Comparison of ENCODE assay signal across 11 cellular contexts in genomic region chr11:13288375-13289029, GRCh38. TPM values are rescaled to one million over a fixed set of nuclear protein-coding genes. Genes with fewer than 3 reads are reported as not detected.
DNase-seq lines count a peak whose midpoint lies in the region; ATAC-seq and TF ChIP-seq lines count a peak whose summit lies in the region.
"Had no signal": no experiment of that assay in that cellular context is flagged by ENCODE, and none has a peak within 500 bp of the region (broad histone marks: within the 10 kb centered on the region; RNA-seq: fewer than 3 reads in every experiment).

No MANE protein-coding gene starts in this region.

- peaks cover 0 to 24% (median 0%) of the 10 kb centered on the region in 9 donors for H3K4me1 ChIP-seq in heart right ventricle
- H3K4me1 ChIP-seq: BE2C had no signal

- no peaks in the 10 kb centered on the region for H3K9me3 Mint-ChIP-seq in activated naive CD4-positive, alpha-beta T cell treated with anti-CD3 and anti-CD28 coated beads, Interleukin-2, amount 50 U/mL, for 72 hours
- H3K9me3 Mint-ChIP-seq in effector memory CD8-positive, alpha-beta T cell: no peaks in the 10 kb centered on the region
- peaks cover 0 to 4% (median 0%) of the 10 kb centered on the region in 7 donors for H3K9me3 Mint-ChIP-seq in CD14-positive monocyte

- H3K4me3 Mint-ChIP-seq in effector memory CD8-positive, alpha-beta T cell: peak overlapping the region; percentile 33 to 50
- no peak overlapping the region for H3K4me3 Mint-ChIP-seq in CD14-positive monocyte

- H3K36me3 ChIP-seq in heart right ventricle: no peaks in the 10 kb centered on the region
- H3K36me3 ChIP-seq: BE2C had no signal

- no peak overlapping the region for H3K27ac ChIP-seq in heart right ventricle

- no peaks in the 10 kb centered on the region for H3K9me3 ChIP-seq in heart right ventricle
- H3K9me3 ChIP-seq: BE2C had no signal

- H3K4me1 Mint-ChIP-seq in effector memory CD8-positive, alpha-beta T cell (ENCODE audit: low read depth in 2 of 2): peaks cover 69 to 78% of the 10 kb centered on the region in 2 donors
- H3K4me1 Mint-ChIP-seq in CD14-positive monocyte: peaks cover 40% of the 10 kb centered on the region

- TF ChIP-seq CTCF in heart right ventricle (IDR thresholded peaks at IDR 0.05) (no peak), CD14-positive monocyte (IDR thresholded peaks at IDR 0.05) (no peak)

- DNase-seq in activated naive CD4-positive, alpha-beta T cell treated with anti-CD3 and anti-CD28 coated beads, Interleukin-2, amount 50 U/mL, for 72 hours (ENCODE audit: low spot score in 2 of 2): no peak
- DNase-seq in activated naive CD4-positive, alpha-beta T cell treated with anti-CD3 and anti-CD28 coated beads, Interleukin-2, amount 50 U/mL, for 16 hours: no peak
- DNase-seq in M059J (ENCODE audit: low read depth): peak; percentile 33
- no peak for DNase-seq in effector memory CD8-positive, alpha-beta T cell
- no peak for DNase-seq in G401 (ENCODE audit: low spot score)
- no peak for DNase-seq in heart right ventricle
- DNase-seq in SIG-M5 (lab: John Stamatoyannopoulos, UW): no peak
- no peak for DNase-seq in CD14-positive monocyte (ENCODE audit: low spot score)
- DNase-seq: BE2C, Kasumi-1, NCI-H748 treated with DMSO at 0.1 percent for 48 hours had no signal

- H3K27me3 ChIP-seq in heart right ventricle: no peaks in the 10 kb centered on the region
- H3K27me3 ChIP-seq: BE2C had no signal

- intact Hi-C loops in heart right ventricle (cut with DNase I): loop anchor here in 1 of 10 donors (5.0 kb wide), 1 partner anchor 34 kb away; no protein-coding TSS in a partner anchor
- intact Hi-C loops in CD14-positive monocyte (cut with micrococcal nuclease): no loop called here

- peak; percentile 54 to 59 for ATAC-seq in activated naive CD4-positive, alpha-beta T cell treated with anti-CD3 and anti-CD28 coated beads, Interleukin-2, amount 50 U/mL, for 72 hours
- ATAC-seq in effector memory CD8-positive, alpha-beta T cell (replicated peaks): peak; percentile 42
- no peak for ATAC-seq in heart right ventricle

- peak overlapping the region; percentile 89 to 93 for H3K27ac Mint-ChIP-seq in activated naive CD4-positive, alpha-beta T cell treated with anti-CD3 and anti-CD28 coated beads, Interleukin-2, amount 50 U/mL, for 72 hours
- H3K27ac Mint-ChIP-seq in effector memory CD8-positive, alpha-beta T cell: peak overlapping the region; percentile 27 to 60
- peak overlapping the region in 1 of 7 donors; percentile 19 for H3K27ac Mint-ChIP-seq in CD14-positive monocyte

- in situ Hi-C loops in G401 (cut with HindIII; ENCODE audit: low sequenced_read_pairs): no loop called here

- no peaks in the 10 kb centered on the region for H3K27me3 Mint-ChIP-seq in effector memory CD8-positive, alpha-beta T cell
- peaks cover 0 to 2% (median 2%) of the 10 kb centered on the region in 3 donors for H3K27me3 Mint-ChIP-seq in CD14-positive monocyte (ENCODE audit: low read depth in 3 of 3)

- WGBS in heart right ventricle, 2 donors: 88 to 95% methylated on average over 3 of the region's 3 CpGs

- H3K4me3 ChIP-seq in heart right ventricle: no peak overlapping the region

- peaks cover 5 to 10% of the 10 kb centered on the region in 2 donors for H3K36me3 Mint-ChIP-seq in activated naive CD4-positive, alpha-beta T cell treated with anti-CD3 and anti-CD28 coated beads, Interleukin-2, amount 50 U/mL, for 72 hours
- H3K36me3 Mint-ChIP-seq in effector memory CD8-positive, alpha-beta T cell (ENCODE audit: insufficient read depth): peaks cover 6% of the 10 kb centered on the region
- peaks cover 9 to 11% of the 10 kb centered on the region in 2 donors for H3K36me3 Mint-ChIP-seq in CD14-positive monocyte

RNA-seq across cellular contexts. Expression of gene BMAL1, which starts 10.9 kb away (rescaled TPM):
- total RNA-seq in activated naive CD4-positive, alpha-beta T cell treated with anti-CD3 and anti-CD28 coated beads, Interleukin-2, amount 50 U/mL, for 72 hours: 10 to 100 TPM; 20.1 to 62.3 TPM
- total RNA-seq in M059J (2014; rRNA removed; shearing (Covaris generic)): 27.9 and 34.0 TPM in 2 replicates
- 0.80 and 6.2 TPM in 2 replicates for total RNA-seq in G401 (2014; rRNA removed; shearing (Covaris generic))
- 10 to 100 TPM in 5 of 10 donors, 1 to 10 TPM in 5; 2.9 to 19.9 (median 7.9) TPM for total RNA-seq in heart right ventricle
- 10 to 100 TPM in 1 of 2 donors, 1 to 10 TPM in 1; 9.8 to 14.7 TPM for polyA plus RNA-seq in heart right ventricle
- polyA plus RNA-seq in CD14-positive monocyte: 10 to 100 TPM; 10.2 to 11.5 TPM

Comparison
In these comparisons a context has a peak if more than half of its experiments do, and no peak if none do; other contexts are left out.
1. ATAC-seq: peak in activated naive CD4-positive, alpha-beta T cell treated with anti-CD3 and anti-CD28 coated beads, Interleukin-2, amount 50 U/mL, for 72 hours (2 of 2) and effector memory CD8-positive, alpha-beta T cell (single experiment); none in heart right ventricle (0 of 8).
2. H3K4me3 Mint-ChIP-seq: peak in effector memory CD8-positive, alpha-beta T cell (2 of 2); none in CD14-positive monocyte (0 of 2).